ENCODE assay signal across 20 cellular contexts in the genomic region with DNA sequence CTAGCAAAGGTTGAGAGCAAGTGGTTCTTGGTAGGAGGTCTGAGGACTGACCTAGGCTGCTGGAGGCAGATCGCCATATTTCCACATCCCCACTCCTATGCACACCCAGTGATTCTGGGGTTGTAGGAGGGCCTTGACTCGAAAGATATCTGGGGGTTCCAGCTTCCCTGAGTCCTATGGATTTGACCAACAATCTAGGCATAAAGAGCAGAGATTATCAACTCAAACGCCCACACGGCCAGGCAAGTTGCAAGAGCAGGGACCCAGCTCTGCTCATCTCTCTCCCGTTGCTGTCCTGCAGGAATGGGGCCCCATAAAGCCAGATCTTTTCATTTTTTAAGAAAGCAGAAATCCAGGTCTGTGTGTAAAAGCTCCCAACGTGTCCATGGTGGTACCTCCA.
A peak's percentile ranks its signal among the peaks of the same experiment; 100 is the strongest.
DNase-seq lines count a peak whose midpoint lies in the region; ATAC-seq, FAIRE-seq and TF ChIP-seq lines count a peak whose summit lies in the region.
"Had no signal": no experiment of that assay in that cellular context is flagged by ENCODE, and none has a peak within 500 bp of the region (broad histone marks: within the 10 kb centered on the region; RNA-seq: fewer than 3 reads in every experiment).

No MANE protein-coding gene starts in this region.

- no peak for TF ChIP-seq CTCF in left ventricle myocardium inferior (IDR thresholded peaks at IDR 0.05; ENCODE audit: borderline replicate concordance)
- no peak for TF ChIP-seq CTCF in K562 (IDR thresholded peaks at IDR 0.05 in 2 of 3, conservative IDR thresholded peaks at IDR 0.05 in 1 of 3; ENCODE audit: insufficient read depth in 2 of 3, low read depth in 1 of 3, low read length in 3 of 3)
- no peak for TF ChIP-seq CTCF in neural crest cell (conservative IDR thresholded peaks at IDR 0.05)
- TF ChIP-seq CTCF in vagina (IDR thresholded peaks at IDR 0.05) = no peak
- no peak for TF ChIP-seq CTCF in GM10248 (IDR thresholded peaks at IDR 0.05; ENCODE audit: control extremely low read depth, extremely low read depth, low read depth, missing control alignments)

- H2AFZ ChIP-seq in K562 (ENCODE audit: low read depth, low read length) = no peak overlapping the region
- H2AFZ ChIP-seq: GM23248, PC-9 had no signal

- TF ChIP-seq RAD21 in K562 (CRISPR knock-in tag; conservative IDR thresholded peaks at IDR 0.05 in 1 of 2, IDR thresholded peaks at IDR 0.05 in 1 of 2) = no peak

- peak overlapping the region in 1 of 2 experiments; percentile 23; a peak in 1 of 4 replicates for H3K9ac ChIP-seq in K562 (ENCODE audit: insufficient read depth in 1 of 2, low read depth in 2 of 2, low read length in 2 of 2)
- H3K9ac ChIP-seq: GM23248 had no signal

- H3K4me1 ChIP-seq in left ventricle myocardium inferior = peaks cover 43% of the 10 kb centered on the region
- peaks cover 47 to 59% of the 10 kb centered on the region in 2 experiments for H3K4me1 ChIP-seq in K562 (replicated peaks in 1 of 2; ENCODE audit: control insufficient read depth in 2 of 2, insufficient read depth in 2 of 2, low read length in 2 of 2)
- H3K4me1 ChIP-seq in vagina = no peaks in the 10 kb centered on the region
- H3K4me1 ChIP-seq: breast epithelium, left lung, prostate gland, suprapubic skin had no signal

- peak overlapping the region; percentile 87 for H3K27ac Mint-ChIP-seq in neural crest cell (ENCODE audit: unreplicated experiment)
- H3K27ac Mint-ChIP-seq: activated naive CD4-positive, alpha-beta T cell treated with anti-CD3 and anti-CD28 coated beads for 36 hours had no signal

- H4K20me1 ChIP-seq in K562 (replicated peaks; ENCODE audit: control insufficient read depth, insufficient read depth, low read length) = no peaks in the 10 kb centered on the region

- H3K36me3 ChIP-seq in left ventricle myocardium inferior (peaks cover 3% of the 10 kb centered on the region), K562 (ENCODE audit: control insufficient read depth, insufficient read depth, low read length) (no peaks in the 10 kb centered on the region), vagina (no peaks in the 10 kb centered on the region)
- H3K36me3 ChIP-seq: breast epithelium, prostate gland had no signal

- CTCF ChIA-PET in K562 (lab: Yijun Ruan, JAX; ENCODE audit: low intra/inter-chr PET ratio) = no interaction called here
- CTCF ChIA-PET in GM10248 (lab: Yijun Ruan, JAX) = interaction anchor here (1.3 kb wide), 2 partner anchors 18 to 28 kb away, joined by 3 read pairs; no protein-coding TSS in a partner anchor

- WGBS in K562 (ENCODE audit: insufficient coverage, low coverage, missing lambda C conversion rate) = 11% methylated on average over 6 of the region's 6 CpGs

- no peaks in the 10 kb centered on the region for H3K36me3 Mint-ChIP-seq in neural crest cell (ENCODE audit: low read depth)

- no peaks in the 10 kb centered on the region for H3K27me3 Mint-ChIP-seq in neural crest cell (ENCODE audit: low read depth)

- H3K27me3 ChIP-seq in left ventricle myocardium inferior (ENCODE audit: low read depth) (no peaks in the 10 kb centered on the region), K562 (ENCODE audit: control insufficient read depth in 2 of 2, insufficient read depth in 2 of 2, low read length in 2 of 2) (no peaks in the 10 kb centered on the region), vagina (no peaks in the 10 kb centered on the region)
- H3K27me3 ChIP-seq: breast epithelium, left lung, suprapubic skin had no signal

- peak overlapping the region; percentile 46; the same call in 1 of the 2 replicates for H3K4me2 ChIP-seq in K562 (ENCODE audit: insufficient read depth, low read length)
- H3K4me2 ChIP-seq: PC-9 had no signal

- peaks cover 57% of the 10 kb centered on the region for H3K4me1 Mint-ChIP-seq in neural crest cell

- no peak; the same call in 1 of the 2 replicates for TF ChIP-seq EP300 in K562 (IDR thresholded peaks at IDR 0.05; ENCODE audit: low read length)

- TF ChIP-seq POLR2A in K562 (conservative IDR thresholded peaks at IDR 0.05) = no peak
- TF ChIP-seq POLR2A in vagina (IDR thresholded peaks at IDR 0.05) = no peak

- no peak for ATAC-seq in left cardiac atrium
- ATAC-seq in K562 = peak; percentile 37
- ATAC-seq: left lung had no signal

- intact Hi-C loops in left ventricle myocardium inferior (cut with micrococcal nuclease) = no loop called here
- intact Hi-C loops in left cardiac atrium (cut with DNase I) = no loop called here
- intact Hi-C loops in K562 (cut with micrococcal nuclease) = loop anchor here (2.0 to 5.0 kb wide), 2 partner anchors 57 to 189 kb away; no protein-coding TSS in a partner anchor
- intact Hi-C loops in vagina (cut with DNase I) = no loop called here

- no peaks in the 10 kb centered on the region for H3K9me3 Mint-ChIP-seq in neural crest cell
- H3K9me3 Mint-ChIP-seq: activated naive CD4-positive, alpha-beta T cell treated with anti-CD3 and anti-CD28 coated beads for 36 hours had no signal

- POLR2A ChIA-PET in K562 (lab: Yijun Ruan, JAX) = interaction anchor here (0.6 to 1.4 kb wide), 8 partner anchors 12 to 689 kb away, joined by 3 to 5 read pairs (median 3); no protein-coding TSS in a partner anchor
- POLR2A ChIA-PET in GM10248 (lab: Yijun Ruan, JAX) = interaction anchor here (0.6 kb wide), 1 partner anchor 231 kb away, joined by 3 read pairs; no protein-coding TSS in a partner anchor

- H3K27ac ChIP-seq in left ventricle myocardium inferior (replicated peaks) (peak overlapping the region; percentile 79), K562 (ENCODE audit: extremely low read depth, low read depth, low read length) (no peak overlapping the region), vagina (peak overlapping the region; percentile 47)
- H3K27ac ChIP-seq: breast epithelium, GM23248, left lung, PC-9, prostate gland, SK-N-MC, suprapubic skin had no signal

- H3K9me3 ChIP-seq in left ventricle myocardium inferior (replicated peaks) (no peaks in the 10 kb centered on the region), K562 (replicated peaks; ENCODE audit: control insufficient read depth, insufficient read depth, low read depth, low read length) (no peaks in the 10 kb centered on the region), vagina (no peaks in the 10 kb centered on the region)
- H3K9me3 ChIP-seq: breast epithelium, left lung, prostate gland, suprapubic skin had no signal

- no peak overlapping the region for H3K4me3 ChIP-seq in left ventricle myocardium inferior
- H3K4me3 ChIP-seq in K562 = no peak overlapping the region
- no peak overlapping the region for H3K4me3 ChIP-seq in vagina
- H3K4me3 ChIP-seq: breast epithelium, GM23248, left lung, PC-9, prostate gland, SK-N-MC, suprapubic skin had no signal

- peak; percentile 52 for FAIRE-seq in K562 (lab: Jason Lieb, UNC)
- FAIRE-seq: G401.6 had no signal

- no peaks in the 10 kb centered on the region for H3K79me2 ChIP-seq in K562 (ENCODE audit: control insufficient read depth, insufficient read depth, low read length)

- no TSS peak for BruUV-seq in K562 (replicated peaks; lab: Mats Ljungman, UMichigan)

- in situ Hi-C loops in K562 (cut with MboI) = no loop called here

- H3K9me1 ChIP-seq in K562 (ENCODE audit: control insufficient read depth, insufficient read depth, low read length) = no peaks in the 10 kb centered on the region

- no peak overlapping the region for H3K4me3 Mint-ChIP-seq in neural crest cell
- H3K4me3 Mint-ChIP-seq: activated naive CD4-positive, alpha-beta T cell treated with anti-CD3 and anti-CD28 coated beads for 36 hours had no signal

- DNase-seq in left ventricle myocardium inferior (no peak), left cardiac atrium (no peak), K562 (ENCODE audit: extremely low read depth in 1 of 4, low spot score in 3 of 4) (peak in 2 of 4 experiments; percentile 45 to 64), neural crest cell (ENCODE audit: low read depth, low spot score) (no peak), vagina (ENCODE audit: extremely low spot score in 2 of 2) (no peak), LoVo (ENCODE audit: low spot score) (no peak), GM10248 (ENCODE audit: extremely low spot score) (no peak), dedifferentiated amniotic fluid mesenchymal stem cell (ENCODE audit: extremely low spot score) (no peak)
- DNase-seq: activated naive CD4-positive, alpha-beta T cell treated with anti-CD3 and anti-CD28 coated beads for 36 hours; effector CD8-positive, alpha-beta T cell; NCI-H1048; NCI-H69 had no signal

TF ChIP-seq in K562, 482 proteins besides CTCF, POLR2A, EP300 and RAD21 (continues in another document):
- TF ChIP-seq ZNF766 (CRISPR knock-in tag; conservative IDR thresholded peaks at IDR 0.05) = no peak
- TF ChIP-seq EGR1 (conservative IDR thresholded peaks at IDR 0.05) = peak; percentile 69
- TF ChIP-seq TFAM (CRISPR knock-in tag; conservative IDR thresholded peaks at IDR 0.05) = no peak
- TF ChIP-seq CBX2 (IDR thresholded peaks at IDR 0.05; ENCODE audit: insufficient read depth, low read length, poor library complexity, severe bottlenecking) = no peak
- TF ChIP-seq TCF3 (CRISPR knock-in tag; IDR thresholded peaks at IDR 0.05) = peak; percentile 45
- TF ChIP-seq KDM1A (IDR thresholded peaks at IDR 0.05) = peak in 1 of 2 experiments; percentile 46; a peak in 2 of 4 replicates
- no peak for TF ChIP-seq EHMT2 (IDR thresholded peaks at IDR 0.05)
- peak; percentile 32; the same call in 1 of the 2 replicates for TF ChIP-seq CBFA2T2 (conservative IDR thresholded peaks at IDR 0.05)
- TF ChIP-seq, protein P1, sequence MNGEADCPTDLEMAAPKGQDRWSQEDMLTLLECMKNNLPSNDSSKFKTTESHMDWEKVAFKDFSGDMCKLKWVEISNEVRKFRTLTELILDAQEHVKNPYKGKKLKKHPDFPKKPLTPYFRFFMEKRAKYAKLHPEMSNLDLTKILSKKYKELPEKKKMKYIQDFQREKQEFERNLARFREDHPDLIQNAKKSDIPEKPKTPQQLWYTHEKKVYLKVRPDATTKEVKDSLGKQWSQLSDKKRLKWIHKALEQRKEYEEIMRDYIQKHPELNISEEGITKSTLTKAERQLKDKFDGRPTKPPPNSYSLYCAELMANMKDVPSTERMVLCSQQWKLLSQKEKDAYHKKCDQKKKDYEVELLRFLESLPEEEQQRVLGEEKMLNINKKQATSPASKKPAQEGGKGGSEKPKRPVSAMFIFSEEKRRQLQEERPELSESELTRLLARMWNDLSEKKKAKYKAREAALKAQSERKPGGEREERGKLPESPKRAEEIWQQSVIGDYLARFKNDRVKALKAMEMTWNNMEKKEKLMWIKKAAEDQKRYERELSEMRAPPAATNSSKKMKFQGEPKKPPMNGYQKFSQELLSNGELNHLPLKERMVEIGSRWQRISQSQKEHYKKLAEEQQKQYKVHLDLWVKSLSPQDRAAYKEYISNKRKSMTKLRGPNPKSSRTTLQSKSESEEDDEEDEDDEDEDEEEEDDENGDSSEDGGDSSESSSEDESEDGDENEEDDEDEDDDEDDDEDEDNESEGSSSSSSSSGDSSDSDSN (IDR thresholded peaks at IDR 0.05; ENCODE audit: borderline replicate concordance in 1 of 2, low read depth in 2 of 2, low read length in 2 of 2) = 0 out of 4 replicates have a peak, but pooled peaks of 1 of the 2 experiments have one; percentile 31
- peak; percentile 67 for TF ChIP-seq CBFA2T3 (IDR thresholded peaks at IDR 0.05)
- TF ChIP-seq RCOR1 (IDR thresholded peaks at IDR 0.05; ENCODE audit: borderline replicate concordance in 1 of 2, low read depth in 2 of 2, low read length in 2 of 2) = peak in 1 of 2 experiments; percentile 76; a peak in 2 of 4 replicates
